In the genomic region with DNA sequence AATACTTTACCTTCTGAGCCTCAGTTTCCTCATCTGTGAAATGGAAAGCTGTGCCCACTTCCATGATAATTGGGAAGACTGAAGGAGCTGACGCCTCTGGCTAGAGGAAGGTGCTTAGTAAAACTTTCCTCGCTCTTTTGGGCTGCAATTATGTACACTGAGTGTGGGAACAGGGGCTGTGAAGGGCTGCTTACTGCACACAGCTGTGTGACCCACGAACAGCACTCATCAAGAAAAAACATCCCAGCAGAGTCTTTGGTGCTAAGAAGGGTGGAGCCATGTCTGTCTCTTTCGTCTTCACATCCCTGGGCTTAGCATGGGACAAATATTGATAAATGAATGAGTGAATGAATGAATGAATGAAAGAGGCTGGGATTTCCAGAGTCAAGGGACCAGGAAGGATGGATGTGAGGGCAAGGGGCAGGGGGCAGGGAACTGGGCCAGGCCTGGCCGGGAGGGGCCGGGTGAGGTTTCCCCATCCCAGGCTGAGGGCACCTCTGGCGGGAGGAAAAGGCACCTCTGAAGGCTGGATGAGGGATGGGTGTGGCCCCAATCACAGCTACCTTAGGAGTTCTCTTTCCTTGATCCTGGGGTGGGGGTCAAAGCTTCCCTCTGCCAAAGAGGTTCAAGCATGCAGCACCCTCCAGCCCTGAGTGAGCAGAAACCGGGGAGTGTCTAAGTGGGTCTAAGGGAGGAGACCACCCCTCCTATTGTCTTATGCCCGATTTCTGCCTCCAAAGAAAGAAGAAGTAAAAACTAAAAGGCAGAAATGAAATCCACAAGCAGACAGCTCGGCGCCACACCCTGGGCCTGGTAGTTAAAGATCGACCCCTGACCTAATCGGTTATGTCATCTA, we compare ENCODE assay signal across 22 cellular contexts. TPM values are rescaled to one million over a fixed set of nuclear protein-coding genes. Genes with fewer than 3 reads are reported as not detected.
DNase-seq lines count a peak whose midpoint lies in the region; ATAC-seq and TF ChIP-seq lines count a peak whose summit lies in the region.
"Had no signal": no experiment of that assay in that cellular context is flagged by ENCODE, and none has a peak within 500 bp of the region (broad histone marks: within the 10 kb centered on the region; RNA-seq: fewer than 3 reads in every experiment).

No MANE protein-coding gene starts in this region.

- H3K27ac Mint-ChIP-seq in activated CD4-positive, alpha-beta T cell treated with anti-CD3 and anti-CD28 coated beads, Interleukin-2, amount 10 ng/mL, durations not matched to agents 7 days and 5 days: peak overlapping the region; percentile 89
- peak overlapping the region; percentile 96 for H3K27ac Mint-ChIP-seq in activated T-helper 17 cell treated with anti-CD3 and anti-CD28 coated beads, Interleukin-2, amount 50 U/mL, for 72 hours
- peak overlapping the region; percentile 78 to 96 (median 90) for H3K27ac Mint-ChIP-seq in naive B cell
- H3K27ac Mint-ChIP-seq: nephron had no signal

- TF ChIP-seq CTCF in GM12865 (IDR thresholded peaks at IDR 0.05; ENCODE audit: insufficient read depth, low read depth, low read length, missing control alignments): no peak

- DNase-seq in activated CD4-positive, alpha-beta T cell treated with anti-CD3 and anti-CD28 coated beads, Interleukin-2, amount 10 ng/mL, durations not matched to agents 7 days and 5 days: no peak
- DNase-seq in activated CD4-positive, alpha-beta T cell treated with anti-CD3 and anti-CD28 coated beads, Interleukin-2, amount 50 U/mL, for 1 hour: no peak
- DNase-seq in GM12865 (ENCODE audit: low read depth) (no peak), naive B cell (peak; percentile 22), DMS79 treated with DMSO at 0.1 percent for 48 hours (lab: John Stamatoyannopoulos, UW) (no peak), middle frontal gyrus (ENCODE audit: extremely low spot score, low spot score) (no peak)
- DNase-seq: activated gamma-delta T cell, brain microvascular endothelial cell, COR-L47, mammary epithelial cell, NCI-H146, NCI-H2227 treated with DMSO at 0.1 percent for 48 hours, stomach had no signal

- no peak for ATAC-seq in activated T-helper 17 cell treated with anti-CD3 and anti-CD28 coated beads, Interleukin-2, amount 50 U/mL, for 72 hours (replicated peaks)
- ATAC-seq in naive B cell (ENCODE audit: low read depth in 2 of 2): peak in 1 of 2 donors; percentile 13
- ATAC-seq in HG02884 (IDR thresholded peaks at IDR 0.05; ENCODE audit: unreplicated experiment): no peak
- ATAC-seq: HCT116 had no signal

- H3K4me3 Mint-ChIP-seq in activated CD4-positive, alpha-beta T cell treated with anti-CD3 and anti-CD28 coated beads, Interleukin-2, amount 10 ng/mL, durations not matched to agents 7 days and 5 days: peak overlapping the region; percentile 6
- H3K4me3 Mint-ChIP-seq in activated T-helper 17 cell treated with anti-CD3 and anti-CD28 coated beads, Interleukin-2, amount 50 U/mL, for 72 hours: peak overlapping the region; percentile 94
- peak overlapping the region; percentile 13 to 88 (median 64) for H3K4me3 Mint-ChIP-seq in naive B cell
- H3K4me3 Mint-ChIP-seq: nephron had no signal

- peak overlapping the region; percentile 57 for H3K4me3 ChIP-seq in GM12865 (ENCODE audit: low read depth, low read length)
- H3K4me3 ChIP-seq: stomach, uterus had no signal

- peaks cover 4% of the 10 kb centered on the region for H3K36me3 Mint-ChIP-seq in activated CD4-positive, alpha-beta T cell treated with anti-CD3 and anti-CD28 coated beads, Interleukin-2, amount 10 ng/mL, durations not matched to agents 7 days and 5 days (ENCODE audit: low read depth)
- H3K36me3 Mint-ChIP-seq in activated T-helper 17 cell treated with anti-CD3 and anti-CD28 coated beads, Interleukin-2, amount 50 U/mL, for 72 hours (ENCODE audit: low read depth): peaks cover 43% of the 10 kb centered on the region
- no peaks in the 10 kb centered on the region for H3K36me3 Mint-ChIP-seq in naive B cell

- H3K27me3 Mint-ChIP-seq in activated CD4-positive, alpha-beta T cell treated with anti-CD3 and anti-CD28 coated beads, Interleukin-2, amount 10 ng/mL, durations not matched to agents 7 days and 5 days: no peaks in the 10 kb centered on the region
- H3K27me3 Mint-ChIP-seq in activated T-helper 17 cell treated with anti-CD3 and anti-CD28 coated beads, Interleukin-2, amount 50 U/mL, for 72 hours: no peaks in the 10 kb centered on the region
- no peaks in the 10 kb centered on the region for H3K27me3 Mint-ChIP-seq in naive B cell

- H3K9me3 Mint-ChIP-seq in activated CD4-positive, alpha-beta T cell treated with anti-CD3 and anti-CD28 coated beads, Interleukin-2, amount 10 ng/mL, durations not matched to agents 7 days and 5 days: no peaks in the 10 kb centered on the region
- peaks cover 5% of the 10 kb centered on the region for H3K9me3 Mint-ChIP-seq in activated T-helper 17 cell treated with anti-CD3 and anti-CD28 coated beads, Interleukin-2, amount 50 U/mL, for 72 hours
- peaks cover 0 to 4% (median 0%) of the 10 kb centered on the region in 7 donors for H3K9me3 Mint-ChIP-seq in naive B cell

- POLR2A ChIA-PET in activated CD4-positive, alpha-beta T cell treated with anti-CD3 and anti-CD28 coated beads, Interleukin-2, amount 10 ng/mL, durations not matched to agents 7 days and 5 days (lab: Charles Lee): interaction anchor here (1.9 kb wide), 1 partner anchor 9 kb away, joined by 11 read pairs; a partner anchor contains a TSS

- peaks cover 64% of the 10 kb centered on the region for H3K4me1 Mint-ChIP-seq in activated CD4-positive, alpha-beta T cell treated with anti-CD3 and anti-CD28 coated beads, Interleukin-2, amount 10 ng/mL, durations not matched to agents 7 days and 5 days
- peaks cover 33% of the 10 kb centered on the region for H3K4me1 Mint-ChIP-seq in activated T-helper 17 cell treated with anti-CD3 and anti-CD28 coated beads, Interleukin-2, amount 50 U/mL, for 72 hours
- H3K4me1 Mint-ChIP-seq in naive B cell: peaks cover 6 to 65% (median 51%) of the 10 kb centered on the region in 3 donors
- H3K4me1 Mint-ChIP-seq: nephron had no signal

- CTCF ChIA-PET in activated CD4-positive, alpha-beta T cell treated with anti-CD3 and anti-CD28 coated beads, Interleukin-2, amount 10 ng/mL, durations not matched to agents 7 days and 5 days (lab: Charles Lee): interaction anchor here (0.7 to 2.2 kb wide), 7 partner anchors 9 to 115 kb away, joined by 3 to 6 read pairs (median 4); no protein-coding TSS in a partner anchor

RNA-seq across cellular contexts. Expression of a gene that starts 9.2 kb away (rescaled TPM):
- 100 to 1,000 TPM; 379 to 405 TPM for total RNA-seq in activated CD4-positive, alpha-beta T cell treated with anti-CD3 and anti-CD28 coated beads, Interleukin-2, amount 10 ng/mL, durations not matched to agents 7 days and 5 days
- total RNA-seq in activated T-helper 17 cell treated with anti-CD3 and anti-CD28 coated beads, Interleukin-2, amount 50 U/mL, for 72 hours: 100 to 1,000 TPM; 231 to 476 TPM
- polyA plus RNA-seq in naive B cell (ENCODE audit: low read depth in 6 of 6): 10 to 100 TPM in 3 of 6 donors, 1 to 10 TPM in 3; 5.6 to 21.0 (median 10.5) TPM
- total RNA-seq: A673, dermis microvascular lymphatic vessel endothelial cell, M059J, mammary epithelial cell, pulmonary artery endothelial cell had no signal
- polyA plus RNA-seq: mammary epithelial cell had no signal

Comparison
In these comparisons a context has a peak if more than half of its experiments do, and no peak if none do; other contexts are left out.
1. H3K4me3 Mint-ChIP-seq: peak in every context shown above with its lines; median percentile 94 in activated T-helper 17 cell treated with anti-CD3 and anti-CD28 coated beads, Interleukin-2, amount 50 U/mL, for 72 hours; 64 in naive B cell; 6 in activated CD4-positive, alpha-beta T cell treated with anti-CD3 and anti-CD28 coated beads, Interleukin-2, amount 10 ng/mL, durations not matched to agents 7 days and 5 days.